Comparison of ENCODE assay signal across 15 cellular contexts in the genomic region with DNA sequence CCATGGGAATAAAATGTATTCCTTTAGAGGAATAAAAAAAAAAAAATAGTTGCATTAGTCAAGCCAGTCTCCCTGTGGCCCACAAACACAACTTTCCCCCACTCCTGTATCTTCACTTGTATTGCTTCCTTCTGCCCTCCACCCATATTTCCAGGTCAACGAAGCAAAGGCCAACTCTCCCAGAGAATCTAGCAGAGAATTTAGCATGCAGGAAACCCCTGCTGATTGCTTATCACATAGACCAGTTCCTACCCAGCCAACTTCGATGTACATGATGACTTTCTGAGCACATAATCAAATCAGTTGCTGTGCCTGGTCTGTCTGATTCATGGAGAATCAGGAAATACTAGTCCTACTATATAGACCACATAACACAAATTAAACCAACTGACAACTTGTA.
"Had no signal": no experiment of that assay in that cellular context is flagged by ENCODE, and none has a peak within 500 bp of the region (broad histone marks: within the 10 kb centered on the region; RNA-seq: fewer than 3 reads in every experiment).

No MANE protein-coding gene starts in this region.

- DNase-seq: activated CD4-positive, alpha-beta T cell treated with anti-CD3 and anti-CD28 coated beads for 1 hour; activated effector memory CD4-positive, alpha-beta T cell treated with anti-CD3 and anti-CD28 coated beads, Interleukin-2, amount 50 U/mL, for 16 hours; activated T-cell treated with anti-CD3 and anti-CD28 coated beads, Interleukin-2, amount 50 U/mL, for 72 hours; colonic mucosa; immature natural killer cell; kidney glomerular epithelial cell; left ventricle myocardium inferior; naive thymus-derived CD8-positive, alpha-beta T cell; spleen; stimulated activated CD4-positive, alpha-beta T cell treated with anti-CD3 and anti-CD28 coated beads, Interleukin-4, amount 100 ng/mL, for 4 hours; T-cell; upper lobe of left lung had no signal

- H3K4me3 ChIP-seq: ascending aorta, colonic mucosa, left ventricle myocardium inferior, spleen, thoracic aorta, upper lobe of left lung had no signal

- H3K27me3 ChIP-seq: ascending aorta, colonic mucosa, upper lobe of left lung had no signal

- H3K27ac ChIP-seq: ascending aorta, colonic mucosa, left ventricle myocardium inferior, spleen, thoracic aorta, upper lobe of left lung, VCaP had no signal

- H3K4me1 ChIP-seq: ascending aorta, colonic mucosa, left ventricle myocardium inferior, upper lobe of left lung had no signal

- H3K36me3 ChIP-seq: ascending aorta, colonic mucosa, left ventricle myocardium inferior, spleen, thoracic aorta, upper lobe of left lung had no signal

- H3K9me3 ChIP-seq: ascending aorta, colonic mucosa, left ventricle myocardium inferior, spleen, thoracic aorta, upper lobe of left lung had no signal
